13 cellular contexts compared by ENCODE assay signal in the genomic region with DNA sequence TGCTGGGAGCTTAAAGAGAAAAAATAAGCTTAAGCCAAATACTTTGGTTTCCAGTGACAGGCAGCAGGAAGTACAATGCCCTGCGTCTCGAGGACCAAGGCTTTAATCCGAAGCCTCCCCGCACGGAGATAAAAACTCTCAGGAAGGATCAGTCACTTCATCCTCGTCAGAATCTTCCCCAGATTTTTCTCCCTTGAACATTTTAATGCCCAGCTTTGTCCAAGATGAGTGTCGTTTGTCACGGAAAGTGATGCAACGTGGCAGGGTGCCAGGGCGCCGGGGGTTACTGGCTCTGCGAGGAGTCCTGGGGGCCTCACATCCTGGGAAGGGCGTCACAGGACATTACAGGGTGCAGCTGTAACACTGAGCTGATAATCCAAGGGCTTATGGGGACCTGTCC. TPM values are rescaled to one million over a fixed set of nuclear protein-coding genes. Genes with fewer than 3 reads are reported as not detected.
DNase-seq lines count a peak whose midpoint lies in the region; ATAC-seq and TF ChIP-seq lines count a peak whose summit lies in the region.
"Had no signal": no experiment of that assay in that cellular context is flagged by ENCODE, and none has a peak within 500 bp of the region (broad histone marks: within the 10 kb centered on the region; RNA-seq: fewer than 3 reads in every experiment).

No MANE protein-coding gene starts in this region.

- no peaks in the 10 kb centered on the region for H3K36me3 ChIP-seq in KOPT-K1 (ENCODE audit: insufficient read depth, low read length)
- no peaks in the 10 kb centered on the region for H3K36me3 ChIP-seq in naive thymus-derived CD4-positive, alpha-beta T cell (ENCODE audit: control insufficient read depth in 2 of 3, insufficient read depth in 3 of 3, low read length in 3 of 3)
- no peaks in the 10 kb centered on the region for H3K36me3 ChIP-seq in OCI-LY7 (ENCODE audit: insufficient read depth, low read length)

- peak overlapping the region in 7 of 9 donors; percentile 85 to 100 (median 97) for H3K27ac Mint-ChIP-seq in naive thymus-derived CD4-positive, alpha-beta T cell

- H3K27ac ChIP-seq in KOPT-K1 (ENCODE audit: low read depth, low read length, poor library complexity, severe bottlenecking): peak overlapping the region; percentile 79
- peak overlapping the region; percentile 95 for H3K27ac ChIP-seq in naive thymus-derived CD4-positive, alpha-beta T cell (ENCODE audit: low read depth, low read length)
- no peak overlapping the region for H3K27ac ChIP-seq in OCI-LY7 (ENCODE audit: low read depth, low read length, poor library complexity, severe bottlenecking)
- H3K27ac ChIP-seq in foreskin keratinocyte: no peak overlapping the region

- no peaks in the 10 kb centered on the region for H3K9me2 ChIP-seq in OCI-LY7 (ENCODE audit: insufficient read depth, low read length)

- H3K27me3 Mint-ChIP-seq in naive thymus-derived CD4-positive, alpha-beta T cell: peaks cover 0 to 28% (median 0%) of the 10 kb centered on the region in 5 donors

- H4K20me1 ChIP-seq in OCI-LY7 (ENCODE audit: insufficient read depth, low read length): no peaks in the 10 kb centered on the region

- H3K4me2 ChIP-seq in OCI-LY7 (ENCODE audit: low read length): no peak overlapping the region

- in situ Hi-C loops in astrocyte of the spinal cord (cut with HindIII; ENCODE audit: low sequenced_read_pairs): no loop called here

- DNase-seq in D341Med (ENCODE audit: low spot score): peak; percentile 73
- peak; percentile 5 for DNase-seq in astrocyte of the spinal cord (ENCODE audit: low read depth, low spot score)
- no peak for DNase-seq in naive thymus-derived CD4-positive, alpha-beta T cell
- no peak for DNase-seq in NCI-H510A treated with DMSO at 0.1 percent for 48 hours (lab: John Stamatoyannopoulos, UW)
- DNase-seq in OCI-LY7 (ENCODE audit: low spot score): no peak
- no peak for DNase-seq in foreskin keratinocyte
- DNase-seq: activated CD4-positive, alpha-beta T cell treated with anti-CD3 and anti-CD28 coated beads, Interleukin-2, amount 50 U/mL, for 1 hour; amygdala; DMS53; NCI-H1436 had no signal

- H3K4me3 ChIP-seq in astrocyte of the spinal cord (ENCODE audit: low read depth, low read length) (no peak overlapping the region), OCI-LY7 (ENCODE audit: low read depth, low read length, poor library complexity, severe bottlenecking) (no peak overlapping the region)
- no peak overlapping the region for H3K4me3 ChIP-seq in naive thymus-derived CD4-positive, alpha-beta T cell (ENCODE audit: low read length)

- H3K27me3 ChIP-seq in naive thymus-derived CD4-positive, alpha-beta T cell (ENCODE audit: control insufficient read depth in 2 of 2, insufficient read depth in 2 of 2, low read length in 2 of 2): no peaks in the 10 kb centered on the region
- peaks cover 41% of the 10 kb centered on the region for H3K27me3 ChIP-seq in foreskin keratinocyte

- BruUV-seq in OCI-LY7 (replicated peaks; lab: Mats Ljungman, UMichigan): no TSS peak

- intact Hi-C loops in naive thymus-derived CD4-positive, alpha-beta T cell (cut with micrococcal nuclease): no loop called here
- intact Hi-C loops in OCI-LY7 (cut with micrococcal nuclease; ENCODE audit: unreplicated experiment): no loop called here

- CTCF ChIA-PET in naive thymus-derived CD4-positive, alpha-beta T cell (lab: Charles Lee): no interaction called here
- CTCF ChIA-PET in OCI-LY7 (lab: Charles Lee; ENCODE audit: unreplicated experiment): no interaction called here

- no peak for ATAC-seq in naive thymus-derived CD4-positive, alpha-beta T cell
- ATAC-seq in HG02981 (IDR thresholded peaks at IDR 0.05; ENCODE audit: unreplicated experiment): no peak
- ATAC-seq in foreskin keratinocyte: no peak
- ATAC-seq: left lobe of liver had no signal

- no peak overlapping the region for H2AFZ ChIP-seq in OCI-LY7 (ENCODE audit: low read length)

- peaks cover 0 to 4% (median 0%) of the 10 kb centered on the region in 11 donors for H3K9me3 Mint-ChIP-seq in naive thymus-derived CD4-positive, alpha-beta T cell

- H3K4me1 Mint-ChIP-seq in naive thymus-derived CD4-positive, alpha-beta T cell: peaks cover 17 to 57% (median 48%) of the 10 kb centered on the region in 7 donors

- no peak overlapping the region for H3K4me3 Mint-ChIP-seq in naive thymus-derived CD4-positive, alpha-beta T cell

- TF ChIP-seq CTCF in astrocyte of the spinal cord (IDR thresholded peaks at IDR 0.05; ENCODE audit: low read depth, low read length) (no peak), OCI-LY7 (conservative IDR thresholded peaks at IDR 0.05; ENCODE audit: low read length) (no peak), foreskin keratinocyte (conservative IDR thresholded peaks at IDR 0.05) (no peak)

- no peaks in the 10 kb centered on the region for H3K36me3 Mint-ChIP-seq in naive thymus-derived CD4-positive, alpha-beta T cell

- peaks cover 16 to 39% of the 10 kb centered on the region in 2 donors for H3K4me1 ChIP-seq in naive thymus-derived CD4-positive, alpha-beta T cell (ENCODE audit: control insufficient read depth in 2 of 2, insufficient read depth in 2 of 2, low read length in 2 of 2)
- H3K4me1 ChIP-seq in OCI-LY7 (ENCODE audit: insufficient read depth, low read length, poor library complexity, severe bottlenecking) (peaks cover 5% of the 10 kb centered on the region), foreskin keratinocyte (no peaks in the 10 kb centered on the region)

- H3K79me2 ChIP-seq in OCI-LY7 (ENCODE audit: insufficient read depth, low read depth, low read length): no peaks in the 10 kb centered on the region

- no peaks in the 10 kb centered on the region for H3K9me3 ChIP-seq in KOPT-K1 (ENCODE audit: insufficient read depth, low read length, poor library complexity, severe bottlenecking)
- no peaks in the 10 kb centered on the region for H3K9me3 ChIP-seq in naive thymus-derived CD4-positive, alpha-beta T cell (ENCODE audit: control insufficient read depth in 2 of 3, low read length in 3 of 3)
- H3K9me3 ChIP-seq in OCI-LY7 (ENCODE audit: low read length): no peaks in the 10 kb centered on the region

- POLR2A ChIA-PET in naive thymus-derived CD4-positive, alpha-beta T cell (lab: Charles Lee): no interaction called here
- POLR2A ChIA-PET in OCI-LY7 (lab: Charles Lee): no interaction called here

RNA-seq across cellular contexts. Expression of gene PCBP3, which starts 25.2 kb away (rescaled TPM):
- 1 to 10 TPM; 1.2 to 5.2 (median 4.0) TPM for total RNA-seq in naive thymus-derived CD4-positive, alpha-beta T cell
- 1 to 10 TPM; 1.5 to 1.6 TPM for polyA plus RNA-seq in naive thymus-derived CD4-positive, alpha-beta T cell
- 0.39 TPM in 1 of 2 replicates, not detected in the other for total RNA-seq in OCI-LY7 (2014; rRNA removed; shearing (Covaris generic))
- total RNA-seq in OCI-LY7 (2022) (0.61 and 1.0 TPM in 2 replicates), foreskin keratinocyte (0.32 and 0.44 TPM in 2 replicates)
- polyA plus RNA-seq in foreskin keratinocyte: 0.19 and 0.47 TPM in 2 replicates

Comparison
In these comparisons a context has a peak if more than half of its experiments do, and no peak if none do; other contexts are left out.
1. DNase-seq: peak in D341Med (single experiment) and astrocyte of the spinal cord (single experiment); none in naive thymus-derived CD4-positive, alpha-beta T cell (0 of 9), NCI-H510A treated with DMSO at 0.1 percent for 48 hours (single experiment), OCI-LY7 (single experiment) and foreskin keratinocyte (0 of 2).
2. H3K27ac ChIP-seq: peak in KOPT-K1 (single experiment) and naive thymus-derived CD4-positive, alpha-beta T cell (single experiment); none in OCI-LY7 (single experiment) and foreskin keratinocyte (single experiment).